ENCODE assay signal across 24 cellular contexts in genomic region chr1:28157901-28158300, GRCh38.
"Had no signal": no experiment of that assay in that cellular context is flagged by ENCODE, and none has a peak within 500 bp of the region (broad histone marks: within the 10 kb centered on the region; RNA-seq: fewer than 3 reads in every experiment).

No MANE protein-coding gene starts in this region.

- H3K4me1 ChIP-seq: foreskin keratinocyte, parathyroid adenoma, psoas muscle, tibial artery had no signal

- H2AFZ ChIP-seq: parathyroid adenoma had no signal

- H3K36me3 ChIP-seq: esophagus muscularis mucosa, left ventricle myocardium inferior, sigmoid colon, stomach, tibial artery had no signal

- H3K4me2 ChIP-seq: smooth muscle cell had no signal

- H3K4me3 ChIP-seq: esophagus muscularis mucosa, heart left ventricle, left ventricle myocardium inferior, psoas muscle, sigmoid colon, smooth muscle cell, stomach, tibial artery had no signal

- H3K27ac ChIP-seq: esophagus muscularis mucosa, foreskin keratinocyte, left ventricle myocardium inferior, parathyroid adenoma, psoas muscle, sigmoid colon, tibial artery had no signal

- H3K9me3 ChIP-seq: esophagus muscularis mucosa, heart left ventricle, left ventricle myocardium inferior, psoas muscle, sigmoid colon, stomach, tibial artery had no signal

- DNase-seq: activated CD4-positive, alpha-beta memory T cell treated with anti-CD3 and anti-CD28 coated beads for 36 hours; activated CD4-positive, alpha-beta T cell treated with anti-CD3 and anti-CD28 coated beads for 4 hours; activated CD8-positive, alpha-beta memory T cell treated with anti-CD3 and anti-CD28 coated beads, Interleukin-2, amount 50 U/mL, for 4 hours; activated gamma-delta T cell treated with Interleukin-2 at 50 U/mL for 16 hours; activated naive CD8-positive, alpha-beta T cell treated with anti-CD3 and anti-CD28 coated beads, Interleukin-2, amount 50 U/mL, for 24 hours; activated T-cell treated with anti-CD3 and anti-CD28 coated beads, Interleukin-2, amount 50 U/mL, for 24 hours; amygdala; caudate nucleus; cortex of kidney; heart left ventricle; left ventricle myocardium inferior; nephron progenitor cell; nucleus accumbens; sigmoid colon; stimulated activated CD4-positive, alpha-beta T cell treated with anti-CD3 and anti-CD28 coated beads, Interleukin-1b, Interleukin-23, amount 100 ng/mL, for 48 hours; stimulated activated naive B cell treated with anti-CD40 and anti-IgM and Interleukin-4, amounts not matched to agents 10 μg/mL and 1 μg/mL and 100 μg/mL, for 72 hours; stomach; T-cell; tibial artery had no signal

- H3K79me2 ChIP-seq: parathyroid adenoma had no signal

- H3K27me3 ChIP-seq: esophagus muscularis mucosa, foreskin keratinocyte, heart left ventricle, sigmoid colon, stomach, tibial artery had no signal

- ATAC-seq: activated naive CD8-positive, alpha-beta T cell treated with anti-CD3 and anti-CD28 coated beads, Interleukin-2, amount 50 U/mL, for 24 hours; foreskin keratinocyte; heart left ventricle; psoas muscle; stimulated activated naive B cell treated with anti-CD40 and anti-IgM and Interleukin-4, amounts not matched to agents 10 μg/mL and 1 μg/mL and 100 μg/mL, for 72 hours; T-cell had no signal
